Comparison of ENCODE assay signal across 18 cellular contexts in the genomic region with DNA sequence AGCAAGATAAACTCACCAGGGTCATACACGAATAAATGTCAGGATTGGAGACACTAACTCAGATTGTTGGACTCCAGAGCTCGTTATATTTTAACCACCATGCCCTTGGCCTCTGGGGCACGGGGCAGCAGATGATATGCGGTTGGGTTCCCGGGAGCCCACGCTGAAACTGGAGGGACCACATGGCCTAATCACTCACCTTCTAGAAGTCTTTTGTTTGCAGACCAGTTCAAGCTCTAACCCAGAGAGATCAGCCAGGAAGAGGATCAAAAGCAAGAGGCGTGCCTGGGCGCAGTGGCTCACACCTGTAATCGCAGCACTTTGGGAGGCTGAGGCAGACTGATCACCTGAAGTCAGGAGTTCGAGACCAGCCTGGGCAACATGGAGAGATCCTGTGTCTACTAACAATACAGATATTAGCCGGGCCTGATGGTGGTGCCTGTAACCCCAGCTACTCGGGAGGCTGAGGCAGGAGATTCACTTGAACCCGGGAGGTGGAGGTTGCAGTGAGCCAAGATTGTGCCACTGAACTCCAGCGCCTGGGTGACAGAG. TPM values are rescaled to one million over a fixed set of nuclear protein-coding genes. Genes with fewer than 3 reads are reported as not detected.
A peak's percentile ranks its signal among the peaks of the same experiment; 100 is the strongest.
DNase-seq lines count a peak whose midpoint lies in the region; ATAC-seq and TF ChIP-seq lines count a peak whose summit lies in the region.
"Had no signal": no experiment of that assay in that cellular context is flagged by ENCODE, and none has a peak within 500 bp of the region (broad histone marks: within the 10 kb centered on the region; RNA-seq: fewer than 3 reads in every experiment).

No MANE protein-coding gene starts in this region.

- POLR2A ChIA-PET in OCI-LY7 (lab: Charles Lee), result interaction anchor here (0.7 to 1.7 kb wide), 8 partner anchors 11 to 1777 kb away, joined by 3 to 9 read pairs (median 3); no protein-coding TSS in a partner anchor

- H3K27ac Mint-ChIP-seq in memory B cell, result peak overlapping the region; percentile 81
- H3K27ac Mint-ChIP-seq: activated CD8-positive, alpha-beta T cell treated with anti-CD3 and anti-CD28 coated beads for 36 hours; HFFc6 had no signal

- BruUV-seq in OCI-LY7 (replicated peaks; lab: Mats Ljungman, UMichigan), result no TSS peak

- TF ChIP-seq CTCF in DOHH2 (IDR thresholded peaks at IDR 0.05; ENCODE audit: low read depth, low read length, poor library complexity, severe bottlenecking), result no peak
- TF ChIP-seq CTCF in OCI-LY7 (conservative IDR thresholded peaks at IDR 0.05; ENCODE audit: low read length), result no peak
- no peak for TF ChIP-seq CTCF in breast epithelium (IDR thresholded peaks at IDR 0.05)

- peaks cover 2% of the 10 kb centered on the region for H3K36me3 Mint-ChIP-seq in memory B cell
- H3K36me3 Mint-ChIP-seq: CD4-positive, alpha-beta memory T cell had no signal

- H3K4me3 ChIP-seq in DOHH2 (ENCODE audit: low read length) (peak overlapping the region; percentile 10), OCI-LY7 (ENCODE audit: low read depth, low read length, poor library complexity, severe bottlenecking) (no peak overlapping the region), breast epithelium (no peak overlapping the region)
- H3K4me3 ChIP-seq: vagina had no signal

- H3K4me1 Mint-ChIP-seq in memory B cell, result peaks cover 51% of the 10 kb centered on the region
- H3K4me1 Mint-ChIP-seq: CD4-positive, alpha-beta memory T cell had no signal

- TF ChIP-seq POLR2A in breast epithelium (IDR thresholded peaks at IDR 0.05), result no peak

- H3K36me3 ChIP-seq in DOHH2 (ENCODE audit: control insufficient read depth, low read length) (no peaks in the 10 kb centered on the region), OCI-LY7 (ENCODE audit: insufficient read depth, low read length) (no peaks in the 10 kb centered on the region), breast epithelium (no peaks in the 10 kb centered on the region)
- H3K36me3 ChIP-seq: vagina had no signal

- CTCF ChIA-PET in OCI-LY7 (lab: Charles Lee; ENCODE audit: unreplicated experiment), result no interaction called here

- H3F3A ChIP-seq in DOHH2 (ENCODE audit: control insufficient read depth, insufficient read depth), result peaks cover 4% of the 10 kb centered on the region

- H2AFZ ChIP-seq in OCI-LY7 (ENCODE audit: low read length), result peak overlapping the region; percentile 75
- H2AFZ ChIP-seq: parathyroid adenoma had no signal

- H3K4me2 ChIP-seq in DOHH2 (ENCODE audit: low read length), result peak overlapping the region; percentile 51
- H3K4me2 ChIP-seq in OCI-LY7 (ENCODE audit: low read length), result peak overlapping the region; percentile 30
- H3K4me2 ChIP-seq: KMS-11 had no signal

- H3K27ac ChIP-seq in DOHH2 (ENCODE audit: low read depth, low read length) (peak overlapping the region; percentile 71), OCI-LY7 (ENCODE audit: low read depth, low read length, poor library complexity, severe bottlenecking) (peak overlapping the region; percentile 40), breast epithelium (no peak overlapping the region)
- H3K27ac ChIP-seq: KMS-11, parathyroid adenoma, vagina had no signal

- H4K20me1 ChIP-seq in DOHH2 (ENCODE audit: control insufficient read depth, insufficient read depth, low read depth, low read length) (no peaks in the 10 kb centered on the region), OCI-LY7 (ENCODE audit: insufficient read depth, low read length) (no peaks in the 10 kb centered on the region)

- H3K9me2 ChIP-seq in DOHH2 (replicated peaks; ENCODE audit: control insufficient read depth, low read length), result no peaks in the 10 kb centered on the region
- H3K9me2 ChIP-seq in OCI-LY7 (ENCODE audit: insufficient read depth, low read length), result no peaks in the 10 kb centered on the region

- peak overlapping the region; percentile 19 for H3K4me3 Mint-ChIP-seq in memory B cell
- H3K4me3 Mint-ChIP-seq: activated CD8-positive, alpha-beta T cell treated with anti-CD3 and anti-CD28 coated beads for 36 hours; CD4-positive, alpha-beta memory T cell; HFFc6 had no signal

- ATAC-seq in GM21423 (IDR thresholded peaks at IDR 0.05; ENCODE audit: unreplicated experiment), result peak; percentile 5
- ATAC-seq in memory B cell (ENCODE audit: low read depth), result no peak

- no peaks in the 10 kb centered on the region for H3K27me3 Mint-ChIP-seq in memory B cell

- intact Hi-C loops in OCI-LY7 (cut with micrococcal nuclease; ENCODE audit: unreplicated experiment) (no loop called here), breast epithelium (cut with DNase I; ENCODE audit: low total_unique reads) (no loop called here)

- H3K4me1 ChIP-seq in DOHH2 (ENCODE audit: control insufficient read depth, low read length) (peaks cover 38% of the 10 kb centered on the region), OCI-LY7 (ENCODE audit: insufficient read depth, low read length, poor library complexity, severe bottlenecking) (peaks cover 22% of the 10 kb centered on the region), breast epithelium (no peaks in the 10 kb centered on the region)
- H3K4me1 ChIP-seq: parathyroid adenoma, vagina had no signal

- no peaks in the 10 kb centered on the region for H3K9me3 ChIP-seq in DOHH2 (ENCODE audit: control insufficient read depth, insufficient read depth, low read length)
- H3K9me3 ChIP-seq in OCI-LY7 (ENCODE audit: low read length), result no peaks in the 10 kb centered on the region
- H3K9me3 ChIP-seq in breast epithelium, result no peaks in the 10 kb centered on the region
- H3K9me3 ChIP-seq: vagina had no signal

- peaks cover 2% of the 10 kb centered on the region for H3K9me3 Mint-ChIP-seq in memory B cell
- H3K9me3 Mint-ChIP-seq: activated CD8-positive, alpha-beta T cell treated with anti-CD3 and anti-CD28 coated beads for 36 hours; CD4-positive, alpha-beta memory T cell; HFFc6 had no signal

- DNase-seq in OCI-LY7 (ENCODE audit: low spot score) (no peak), memory B cell (ENCODE audit: low spot score in 2 of 2) (no peak), breast epithelium (ENCODE audit: low spot score in 2 of 2) (no peak), COR-L47 (lab: John Stamatoyannopoulos, UW) (no peak), HK-2 (ENCODE audit: unreplicated experiment) (no peak)
- no peak for DNase-seq in stimulated activated naive CD4-positive, alpha-beta T cell treated with Interleukin-2 at 50 U/mL for 16 hours (lab: John Stamatoyannopoulos, UW)
- DNase-seq: activated CD8-positive, alpha-beta T cell treated with anti-CD3 and anti-CD28 coated beads for 36 hours; caudate nucleus; CD4-positive, alpha-beta memory T cell; effector memory CD4-positive, alpha-beta T cell; HFFc6; kidney; NCI-H1105 treated with DMSO at 0.1 percent for 48 hours had no signal

- H3K27me3 ChIP-seq in DOHH2 (ENCODE audit: control insufficient read depth, low read length) (no peaks in the 10 kb centered on the region), breast epithelium (no peaks in the 10 kb centered on the region)
- H3K27me3 ChIP-seq: vagina had no signal

- no peaks in the 10 kb centered on the region for H3K79me2 ChIP-seq in DOHH2 (ENCODE audit: control insufficient read depth, low read length)
- H3K79me2 ChIP-seq in OCI-LY7 (ENCODE audit: insufficient read depth, low read depth, low read length), result no peaks in the 10 kb centered on the region
- H3K79me2 ChIP-seq: parathyroid adenoma had no signal

RNA-seq across cellular contexts. Expression of a gene that starts 42.6 kb away (rescaled TPM):
- total RNA-seq in OCI-LY7 (2014; rRNA removed; shearing (Covaris generic)), result 0.26 TPM in 1 of 2 replicates, not detected in the other
- not detected in 2 replicates for total RNA-seq in OCI-LY7 (2022)
- 100 to 1,000 TPM in 2 of 3 donors, 10 to 100 TPM in 1; 62.6 to 256 (median 132) TPM for total RNA-seq in breast epithelium

Comparison
In these comparisons a context has a peak if more than half of its experiments do, and no peak if none do; other contexts are left out.
1. H3K27ac ChIP-seq: peak in DOHH2 (single experiment) and OCI-LY7 (single experiment); none in breast epithelium (0 of 2).
2. RNA of a gene that starts 42.6 kb away (total RNA-seq): 62.6 to 256 TPM in breast epithelium; 0.26 TPM in OCI-LY7; every median in the first group is over 10 times any median in the second.